ENCODE assay signal across 1 cellular context in the genomic region with DNA sequence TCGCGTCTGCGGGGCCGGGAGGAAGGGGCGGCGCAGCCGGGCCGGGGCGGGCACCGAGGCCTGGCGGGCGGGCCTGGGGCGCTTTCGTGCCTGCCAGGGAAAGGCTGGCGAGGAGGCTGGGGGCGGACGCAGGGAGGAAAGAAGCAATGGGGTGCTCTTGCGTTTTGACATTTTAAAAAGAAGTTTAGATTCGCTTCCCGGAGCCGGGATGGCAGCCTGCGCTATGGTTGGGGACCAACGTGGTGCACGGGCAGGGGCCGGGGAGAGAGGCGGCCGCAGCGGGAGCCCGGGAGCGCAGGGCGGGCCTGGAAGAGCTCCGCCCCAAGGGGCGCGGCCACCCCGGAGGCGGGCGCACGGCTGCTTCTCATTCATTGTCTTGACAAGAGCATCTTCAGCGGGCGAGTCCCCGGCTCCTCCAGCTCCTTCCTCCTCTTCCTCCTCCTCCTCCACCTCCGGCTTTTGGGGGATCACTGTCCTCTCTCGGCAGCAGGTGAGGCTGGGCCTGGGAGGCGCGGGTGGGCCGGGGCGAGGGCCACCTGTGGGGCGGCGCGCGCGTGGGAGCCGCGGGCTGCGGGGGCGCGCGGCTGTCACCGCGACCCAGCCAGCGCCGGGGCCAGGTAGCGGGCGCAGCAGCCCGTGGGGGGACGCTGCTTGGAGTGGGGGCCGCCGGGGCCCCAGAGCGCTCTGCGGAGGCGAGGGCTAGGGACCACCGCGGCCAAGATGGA.
TF ChIP-seq lines count a peak whose summit lies in the region.

A gene (plus strand): TSS at position 367 of the 725 bp plus-strand sequence. CDS start 1,608 bp downstream, outside the sequence.

TF ChIP-seq in HepG2, 621 proteins besides CTCF, POLR2A, EP300 and RAD21 (continued from another document and continues in another):
- TF ChIP-seq, protein P1, sequence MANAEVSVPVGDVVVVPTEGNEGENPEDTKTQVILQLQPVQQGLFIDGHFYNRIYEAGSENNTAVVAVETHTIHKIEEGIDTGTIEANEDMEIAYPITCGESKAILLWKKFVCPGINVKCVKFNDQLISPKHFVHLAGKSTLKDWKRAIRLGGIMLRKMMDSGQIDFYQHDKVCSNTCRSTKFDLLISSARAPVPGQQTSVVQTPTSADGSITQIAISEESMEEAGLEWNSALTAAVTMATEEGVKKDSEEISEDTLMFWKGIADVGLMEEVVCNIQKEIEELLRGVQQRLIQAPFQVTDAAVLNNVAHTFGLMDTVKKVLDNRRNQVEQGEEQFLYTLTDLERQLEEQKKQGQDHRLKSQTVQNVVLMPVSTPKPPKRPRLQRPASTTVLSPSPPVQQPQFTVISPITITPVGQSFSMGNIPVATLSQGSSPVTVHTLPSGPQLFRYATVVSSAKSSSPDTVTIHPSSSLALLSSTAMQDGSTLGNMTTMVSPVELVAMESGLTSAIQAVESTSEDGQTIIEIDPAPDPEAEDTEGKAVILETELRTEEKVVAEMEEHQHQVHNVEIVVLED (CRISPR knock-in tag; IDR thresholded peaks at IDR 0.05; ENCODE audit: borderline replicate concordance) = 0 out of 2 replicates have a peak, but pooled peaks have one; percentile 32
- peak; percentile 37; the same call in 1 of the 2 replicates for TF ChIP-seq MEIS2 (CRISPR knock-in tag; IDR thresholded peaks at IDR 0.05)
- no peak for TF ChIP-seq MED13 (CRISPR knock-in tag; IDR thresholded peaks at IDR 0.05)
- 0 out of 2 replicates have a peak, but pooled peaks have one; percentile 11 for TF ChIP-seq NFKBIZ (CRISPR knock-in tag; IDR thresholded peaks at IDR 0.05)
- TF ChIP-seq SRY (CRISPR knock-in tag; IDR thresholded peaks at IDR 0.05) = no peak
- TF ChIP-seq, protein P2, sequence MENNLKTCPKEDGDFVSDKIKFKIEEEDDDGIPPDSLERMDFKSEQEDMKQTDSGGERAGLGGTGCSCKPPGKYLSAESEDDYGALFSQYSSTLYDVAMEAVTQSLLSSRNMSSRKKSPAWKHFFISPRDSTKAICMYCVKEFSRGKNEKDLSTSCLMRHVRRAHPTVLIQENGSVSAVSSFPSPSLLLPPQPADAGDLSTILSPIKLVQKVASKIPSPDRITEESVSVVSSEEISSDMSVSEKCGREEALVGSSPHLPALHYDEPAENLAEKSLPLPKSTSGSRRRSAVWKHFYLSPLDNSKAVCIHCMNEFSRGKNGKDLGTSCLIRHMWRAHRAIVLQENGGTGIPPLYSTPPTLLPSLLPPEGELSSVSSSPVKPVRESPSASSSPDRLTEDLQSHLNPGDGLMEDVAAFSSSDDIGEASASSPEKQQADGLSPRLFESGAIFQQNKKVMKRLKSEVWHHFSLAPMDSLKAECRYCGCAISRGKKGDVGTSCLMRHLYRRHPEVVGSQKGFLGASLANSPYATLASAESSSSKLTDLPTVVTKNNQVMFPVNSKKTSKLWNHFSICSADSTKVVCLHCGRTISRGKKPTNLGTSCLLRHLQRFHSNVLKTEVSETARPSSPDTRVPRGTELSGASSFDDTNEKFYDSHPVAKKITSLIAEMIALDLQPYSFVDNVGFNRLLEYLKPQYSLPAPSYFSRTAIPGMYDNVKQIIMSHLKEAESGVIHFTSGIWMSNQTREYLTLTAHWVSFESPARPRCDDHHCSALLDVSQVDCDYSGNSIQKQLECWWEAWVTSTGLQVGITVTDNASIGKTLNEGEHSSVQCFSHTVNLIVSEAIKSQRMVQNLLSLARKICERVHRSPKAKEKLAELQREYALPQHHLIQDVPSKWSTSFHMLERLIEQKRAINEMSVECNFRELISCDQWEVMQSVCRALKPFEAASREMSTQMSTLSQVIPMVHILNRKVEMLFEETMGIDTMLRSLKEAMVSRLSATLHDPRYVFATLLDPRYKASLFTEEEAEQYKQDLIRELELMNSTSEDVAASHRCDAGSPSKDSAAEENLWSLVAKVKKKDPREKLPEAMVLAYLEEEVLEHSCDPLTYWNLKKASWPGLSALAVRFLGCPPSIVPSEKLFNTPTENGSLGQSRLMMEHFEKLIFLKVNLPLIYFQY (CRISPR knock-in tag; IDR thresholded peaks at IDR 0.05; ENCODE audit: borderline replicate concordance) = no peak; the same call in 1 of the 2 replicates
- TF ChIP-seq, protein P3, sequence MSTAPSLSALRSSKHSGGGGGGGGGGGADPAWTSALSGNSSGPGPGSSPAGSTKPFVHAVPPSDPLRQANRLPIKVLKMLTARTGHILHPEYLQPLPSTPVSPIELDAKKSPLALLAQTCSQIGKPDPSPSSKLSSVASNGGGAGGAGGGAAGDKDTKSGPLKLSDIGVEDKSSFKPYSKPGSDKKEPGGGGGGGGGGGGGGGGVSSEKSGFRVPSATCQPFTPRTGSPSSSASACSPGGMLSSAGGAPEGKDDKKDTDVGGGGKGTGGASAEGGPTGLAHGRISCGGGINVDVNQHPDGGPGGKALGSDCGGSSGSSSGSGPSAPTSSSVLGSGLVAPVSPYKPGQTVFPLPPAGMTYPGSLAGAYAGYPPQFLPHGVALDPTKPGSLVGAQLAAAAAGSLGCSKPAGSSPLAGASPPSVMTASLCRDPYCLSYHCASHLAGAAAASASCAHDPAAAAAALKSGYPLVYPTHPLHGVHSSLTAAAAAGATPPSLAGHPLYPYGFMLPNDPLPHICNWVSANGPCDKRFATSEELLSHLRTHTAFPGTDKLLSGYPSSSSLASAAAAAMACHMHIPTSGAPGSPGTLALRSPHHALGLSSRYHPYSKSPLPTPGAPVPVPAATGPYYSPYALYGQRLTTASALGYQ (CRISPR knock-in tag; IDR thresholded peaks at IDR 0.05) = 0 out of 2 replicates have a peak, but pooled peaks have one; percentile 31
- TF ChIP-seq ZNF672 (CRISPR knock-in tag; IDR thresholded peaks at IDR 0.05) = no peak
- TF ChIP-seq YY1 (IDR thresholded peaks at IDR 0.05; ENCODE audit: insufficient read depth, insufficient replicate concordance, low read depth, low read length) = no peak
- TF ChIP-seq NR2F1 (CRISPR knock-in tag; IDR thresholded peaks at IDR 0.05) = no peak
- TF ChIP-seq ZNF530 (CRISPR knock-in tag; IDR thresholded peaks at IDR 0.05; ENCODE audit: low read depth) = peak; percentile 51; the same call in 1 of the 2 replicates
- TF ChIP-seq BCL6 (CRISPR knock-in tag; IDR thresholded peaks at IDR 0.05) = no peak
- TF ChIP-seq TOE1 (CRISPR knock-in tag; IDR thresholded peaks at IDR 0.05) = no peak
- peak; percentile 74 for TF ChIP-seq ZNF430 (CRISPR knock-in tag; IDR thresholded peaks at IDR 0.05)
- TF ChIP-seq, protein P4, sequence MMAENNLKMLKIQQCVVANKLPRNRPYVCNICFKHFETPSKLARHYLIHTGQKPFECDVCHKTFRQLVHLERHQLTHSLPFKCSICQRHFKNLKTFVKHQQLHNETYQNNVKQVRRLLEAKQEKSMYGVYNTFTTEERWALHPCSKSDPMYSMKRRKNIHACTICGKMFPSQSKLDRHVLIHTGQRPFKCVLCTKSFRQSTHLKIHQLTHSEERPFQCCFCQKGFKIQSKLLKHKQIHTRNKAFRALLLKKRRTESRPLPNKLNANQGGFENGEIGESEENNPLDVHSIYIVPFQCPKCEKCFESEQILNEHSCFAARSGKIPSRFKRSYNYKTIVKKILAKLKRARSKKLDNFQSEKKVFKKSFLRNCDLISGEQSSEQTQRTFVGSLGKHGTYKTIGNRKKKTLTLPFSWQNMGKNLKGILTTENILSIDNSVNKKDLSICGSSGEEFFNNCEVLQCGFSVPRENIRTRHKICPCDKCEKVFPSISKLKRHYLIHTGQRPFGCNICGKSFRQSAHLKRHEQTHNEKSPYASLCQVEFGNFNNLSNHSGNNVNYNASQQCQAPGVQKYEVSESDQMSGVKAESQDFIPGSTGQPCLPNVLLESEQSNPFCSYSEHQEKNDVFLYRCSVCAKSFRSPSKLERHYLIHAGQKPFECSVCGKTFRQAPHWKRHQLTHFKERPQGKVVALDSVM (CRISPR knock-in tag; IDR thresholded peaks at IDR 0.05) = no peak
- 0 out of 2 replicates have a peak, but pooled peaks have one; percentile 48 for TF ChIP-seq TGIF2 (CRISPR knock-in tag; IDR thresholded peaks at IDR 0.05)
- TF ChIP-seq, protein P5, sequence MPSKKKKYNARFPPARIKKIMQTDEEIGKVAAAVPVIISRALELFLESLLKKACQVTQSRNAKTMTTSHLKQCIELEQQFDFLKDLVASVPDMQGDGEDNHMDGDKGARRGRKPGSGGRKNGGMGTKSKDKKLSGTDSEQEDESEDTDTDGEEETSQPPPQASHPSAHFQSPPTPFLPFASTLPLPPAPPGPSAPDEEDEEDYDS (CRISPR knock-in tag; IDR thresholded peaks at IDR 0.05) = peak; percentile 35; the same call in 1 of the 2 replicates
- TF ChIP-seq, protein P6, sequence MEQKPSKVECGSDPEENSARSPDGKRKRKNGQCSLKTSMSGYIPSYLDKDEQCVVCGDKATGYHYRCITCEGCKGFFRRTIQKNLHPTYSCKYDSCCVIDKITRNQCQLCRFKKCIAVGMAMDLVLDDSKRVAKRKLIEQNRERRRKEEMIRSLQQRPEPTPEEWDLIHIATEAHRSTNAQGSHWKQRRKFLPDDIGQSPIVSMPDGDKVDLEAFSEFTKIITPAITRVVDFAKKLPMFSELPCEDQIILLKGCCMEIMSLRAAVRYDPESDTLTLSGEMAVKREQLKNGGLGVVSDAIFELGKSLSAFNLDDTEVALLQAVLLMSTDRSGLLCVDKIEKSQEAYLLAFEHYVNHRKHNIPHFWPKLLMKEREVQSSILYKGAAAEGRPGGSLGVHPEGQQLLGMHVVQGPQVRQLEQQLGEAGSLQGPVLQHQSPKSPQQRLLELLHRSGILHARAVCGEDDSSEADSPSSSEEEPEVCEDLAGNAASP (CRISPR knock-in tag; IDR thresholded peaks at IDR 0.05; ENCODE audit: borderline replicate concordance) = peak; percentile 43; the same call in 1 of the 2 replicates
- TF ChIP-seq MAF1 (CRISPR knock-in tag; IDR thresholded peaks at IDR 0.05; ENCODE audit: borderline replicate concordance) = no peak
- TF ChIP-seq SIN3A (IDR thresholded peaks at IDR 0.05; ENCODE audit: borderline replicate concordance, low read depth, low read length) = 0 out of 2 replicates have a peak, but pooled peaks have one; percentile 23
- TF ChIP-seq ZSCAN30 (CRISPR knock-in tag; IDR thresholded peaks at IDR 0.05) = no peak
- peak; percentile 49 for TF ChIP-seq HNRNPLL (IDR thresholded peaks at IDR 0.05; ENCODE audit: low read depth, low read length, poor library complexity, severe bottlenecking)
- TF ChIP-seq ZNF510 (CRISPR knock-in tag; IDR thresholded peaks at IDR 0.05; ENCODE audit: low read depth) = no peak
- TF ChIP-seq, protein P7, sequence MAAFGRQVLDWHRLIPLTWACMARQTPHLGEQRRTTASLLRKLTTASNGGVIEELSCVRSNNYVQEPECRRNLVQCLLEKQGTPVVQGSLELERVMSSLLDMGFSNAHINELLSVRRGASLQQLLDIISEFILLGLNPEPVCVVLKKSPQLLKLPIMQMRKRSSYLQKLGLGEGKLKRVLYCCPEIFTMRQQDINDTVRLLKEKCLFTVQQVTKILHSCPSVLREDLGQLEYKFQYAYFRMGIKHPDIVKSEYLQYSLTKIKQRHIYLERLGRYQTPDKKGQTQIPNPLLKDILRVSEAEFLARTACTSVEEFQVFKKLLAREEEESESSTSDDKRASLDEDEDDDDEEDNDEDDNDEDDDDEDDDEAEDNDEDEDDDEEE (CRISPR knock-in tag; IDR thresholded peaks at IDR 0.05) = peak; percentile 25; the same call in 1 of the 2 replicates
- TF ChIP-seq, protein P8, sequence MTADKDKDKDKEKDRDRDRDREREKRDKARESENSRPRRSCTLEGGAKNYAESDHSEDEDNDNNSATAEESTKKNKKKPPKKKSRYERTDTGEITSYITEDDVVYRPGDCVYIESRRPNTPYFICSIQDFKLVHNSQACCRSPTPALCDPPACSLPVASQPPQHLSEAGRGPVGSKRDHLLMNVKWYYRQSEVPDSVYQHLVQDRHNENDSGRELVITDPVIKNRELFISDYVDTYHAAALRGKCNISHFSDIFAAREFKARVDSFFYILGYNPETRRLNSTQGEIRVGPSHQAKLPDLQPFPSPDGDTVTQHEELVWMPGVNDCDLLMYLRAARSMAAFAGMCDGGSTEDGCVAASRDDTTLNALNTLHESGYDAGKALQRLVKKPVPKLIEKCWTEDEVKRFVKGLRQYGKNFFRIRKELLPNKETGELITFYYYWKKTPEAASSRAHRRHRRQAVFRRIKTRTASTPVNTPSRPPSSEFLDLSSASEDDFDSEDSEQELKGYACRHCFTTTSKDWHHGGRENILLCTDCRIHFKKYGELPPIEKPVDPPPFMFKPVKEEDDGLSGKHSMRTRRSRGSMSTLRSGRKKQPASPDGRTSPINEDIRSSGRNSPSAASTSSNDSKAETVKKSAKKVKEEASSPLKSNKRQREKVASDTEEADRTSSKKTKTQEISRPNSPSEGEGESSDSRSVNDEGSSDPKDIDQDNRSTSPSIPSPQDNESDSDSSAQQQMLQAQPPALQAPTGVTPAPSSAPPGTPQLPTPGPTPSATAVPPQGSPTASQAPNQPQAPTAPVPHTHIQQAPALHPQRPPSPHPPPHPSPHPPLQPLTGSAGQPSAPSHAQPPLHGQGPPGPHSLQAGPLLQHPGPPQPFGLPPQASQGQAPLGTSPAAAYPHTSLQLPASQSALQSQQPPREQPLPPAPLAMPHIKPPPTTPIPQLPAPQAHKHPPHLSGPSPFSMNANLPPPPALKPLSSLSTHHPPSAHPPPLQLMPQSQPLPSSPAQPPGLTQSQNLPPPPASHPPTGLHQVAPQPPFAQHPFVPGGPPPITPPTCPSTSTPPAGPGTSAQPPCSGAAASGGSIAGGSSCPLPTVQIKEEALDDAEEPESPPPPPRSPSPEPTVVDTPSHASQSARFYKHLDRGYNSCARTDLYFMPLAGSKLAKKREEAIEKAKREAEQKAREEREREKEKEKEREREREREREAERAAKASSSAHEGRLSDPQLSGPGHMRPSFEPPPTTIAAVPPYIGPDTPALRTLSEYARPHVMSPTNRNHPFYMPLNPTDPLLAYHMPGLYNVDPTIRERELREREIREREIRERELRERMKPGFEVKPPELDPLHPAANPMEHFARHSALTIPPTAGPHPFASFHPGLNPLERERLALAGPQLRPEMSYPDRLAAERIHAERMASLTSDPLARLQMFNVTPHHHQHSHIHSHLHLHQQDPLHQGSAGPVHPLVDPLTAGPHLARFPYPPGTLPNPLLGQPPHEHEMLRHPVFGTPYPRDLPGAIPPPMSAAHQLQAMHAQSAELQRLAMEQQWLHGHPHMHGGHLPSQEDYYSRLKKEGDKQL (CRISPR knock-in tag; IDR thresholded peaks at IDR 0.05; ENCODE audit: low read depth) = no peak
- TF ChIP-seq KLF16 (CRISPR knock-in tag; IDR thresholded peaks at IDR 0.05) = 0 out of 4 replicates have a peak, but pooled peaks of 1 of the 2 experiments have one; percentile 22
- no peak for TF ChIP-seq FOXA3 (CRISPR knock-in tag; IDR thresholded peaks at IDR 0.05)
- TF ChIP-seq RFX5 (IDR thresholded peaks at IDR 0.05; ENCODE audit: low read depth, low read length) = no peak
- no peak for TF ChIP-seq TMF1 (CRISPR knock-in tag; IDR thresholded peaks at IDR 0.05; ENCODE audit: low read depth)
- peak; percentile 62 for TF ChIP-seq ELF3 (CRISPR knock-in tag; IDR thresholded peaks at IDR 0.05)
- TF ChIP-seq, protein P9, sequence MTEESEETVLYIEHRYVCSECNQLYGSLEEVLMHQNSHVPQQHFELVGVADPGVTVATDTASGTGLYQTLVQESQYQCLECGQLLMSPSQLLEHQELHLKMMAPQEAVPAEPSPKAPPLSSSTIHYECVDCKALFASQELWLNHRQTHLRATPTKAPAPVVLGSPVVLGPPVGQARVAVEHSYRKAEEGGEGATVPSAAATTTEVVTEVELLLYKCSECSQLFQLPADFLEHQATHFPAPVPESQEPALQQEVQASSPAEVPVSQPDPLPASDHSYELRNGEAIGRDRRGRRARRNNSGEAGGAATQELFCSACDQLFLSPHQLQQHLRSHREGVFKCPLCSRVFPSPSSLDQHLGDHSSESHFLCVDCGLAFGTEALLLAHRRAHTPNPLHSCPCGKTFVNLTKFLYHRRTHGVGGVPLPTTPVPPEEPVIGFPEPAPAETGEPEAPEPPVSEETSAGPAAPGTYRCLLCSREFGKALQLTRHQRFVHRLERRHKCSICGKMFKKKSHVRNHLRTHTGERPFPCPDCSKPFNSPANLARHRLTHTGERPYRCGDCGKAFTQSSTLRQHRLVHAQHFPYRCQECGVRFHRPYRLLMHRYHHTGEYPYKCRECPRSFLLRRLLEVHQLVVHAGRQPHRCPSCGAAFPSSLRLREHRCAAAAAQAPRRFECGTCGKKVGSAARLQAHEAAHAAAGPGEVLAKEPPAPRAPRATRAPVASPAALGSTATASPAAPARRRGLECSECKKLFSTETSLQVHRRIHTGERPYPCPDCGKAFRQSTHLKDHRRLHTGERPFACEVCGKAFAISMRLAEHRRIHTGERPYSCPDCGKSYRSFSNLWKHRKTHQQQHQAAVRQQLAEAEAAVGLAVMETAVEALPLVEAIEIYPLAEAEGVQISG (CRISPR knock-in tag; IDR thresholded peaks at IDR 0.05) = peak; percentile 21; the same call in 1 of the 2 replicates
